ENCODE assay signal across 2 cellular contexts in genomic region chr1:10506677-10507047, GRCh38.
TF ChIP-seq lines count a peak whose summit lies in the region.

No MANE protein-coding gene starts in this region.

TF ChIP-seq in GM23338, 12 proteins besides CTCF, POLR2A, EP300 and RAD21 (continued from another document):
- TF ChIP-seq ZNF462 (CRISPR knock-in tag; IDR thresholded peaks at IDR 0.05) (no peak), POLR2AphosphoS5 (IDR thresholded peaks at IDR 0.05; ENCODE audit: low read depth) (no peak), ZNF114 (CRISPR knock-in tag; IDR thresholded peaks at IDR 0.05) (no peak), EZH2 (IDR thresholded peaks at IDR 0.05; ENCODE audit: low read depth, unreplicated experiment) (no peak), CREB1 (CRISPR knock-in tag; IDR thresholded peaks at IDR 0.05; ENCODE audit: low read depth) (no peak), STAT1 (IDR thresholded peaks at IDR 0.05; ENCODE audit: unreplicated experiment) (no peak), NANOG (IDR thresholded peaks at IDR 0.05; ENCODE audit: borderline replicate concordance) (no peak), REST (IDR thresholded peaks at IDR 0.05; ENCODE audit: unreplicated experiment) (no peak), EZH2phosphoT487 (IDR thresholded peaks at IDR 0.05; ENCODE audit: unreplicated experiment) (no peak)

TF ChIP-seq in WTC11, 78 proteins besides CTCF, POLR2A, EP300 and RAD21 (continued from another document):
- TF ChIP-seq FOXK1 (CRISPR knock-in tag; IDR thresholded peaks at IDR 0.05), result no peak
- no peak for TF ChIP-seq ZNF396 (CRISPR knock-in tag; IDR thresholded peaks at IDR 0.05; ENCODE audit: borderline replicate concordance)
- TF ChIP-seq STAT6 (CRISPR knock-in tag; conservative IDR thresholded peaks at IDR 0.05; ENCODE audit: low read depth), result no peak
- TF ChIP-seq NFATC4 (CRISPR knock-in tag; IDR thresholded peaks at IDR 0.05), result no peak
- no peak for TF ChIP-seq E2F4 (CRISPR knock-in tag; IDR thresholded peaks at IDR 0.05; ENCODE audit: borderline replicate concordance, low read depth)
- no peak for TF ChIP-seq ZBTB43 (CRISPR knock-in tag; IDR thresholded peaks at IDR 0.05)
- no peak for TF ChIP-seq ZNF263 (CRISPR knock-in tag; IDR thresholded peaks at IDR 0.05; ENCODE audit: low read depth)
- TF ChIP-seq FOXP4 (CRISPR knock-in tag; IDR thresholded peaks at IDR 0.05), result no peak
- no peak for TF ChIP-seq TEAD1 (CRISPR knock-in tag; IDR thresholded peaks at IDR 0.05)
- TF ChIP-seq KAT7 (CRISPR knock-in tag; IDR thresholded peaks at IDR 0.05; ENCODE audit: borderline replicate concordance), result no peak
- no peak for TF ChIP-seq ZNF512 (CRISPR knock-in tag; IDR thresholded peaks at IDR 0.05; ENCODE audit: borderline replicate concordance)
- no peak for TF ChIP-seq SOX15 (CRISPR knock-in tag; IDR thresholded peaks at IDR 0.05)
- TF ChIP-seq ELF4 (CRISPR knock-in tag; IDR thresholded peaks at IDR 0.05; ENCODE audit: low read depth), result no peak
